In genomic region chr11:70637949-70638598, GRCh38 we compare ENCODE assay signal across 1 cellular context.
TF ChIP-seq lines count a peak whose summit lies in the region.

No MANE protein-coding gene starts in this region.

TF ChIP-seq in HepG2, 621 proteins besides CTCF, POLR2A, EP300 and RAD21 (continued from another document and continues in another):
- TF ChIP-seq, protein P1, sequence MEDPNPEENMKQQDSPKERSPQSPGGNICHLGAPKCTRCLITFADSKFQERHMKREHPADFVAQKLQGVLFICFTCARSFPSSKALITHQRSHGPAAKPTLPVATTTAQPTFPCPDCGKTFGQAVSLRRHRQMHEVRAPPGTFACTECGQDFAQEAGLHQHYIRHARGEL (CRISPR knock-in tag; IDR thresholded peaks at IDR 0.05) = no peak
- TF ChIP-seq MEIS2 (CRISPR knock-in tag; IDR thresholded peaks at IDR 0.05) (no peak), ZSCAN9 (CRISPR knock-in tag; IDR thresholded peaks at IDR 0.05; ENCODE audit: borderline replicate concordance) (no peak), BRD4 (CRISPR knock-in tag; IDR thresholded peaks at IDR 0.05) (no peak), SNRNP70 (IDR thresholded peaks at IDR 0.05; ENCODE audit: low read depth, low read length) (no peak), PCBP1 (IDR thresholded peaks at IDR 0.05; ENCODE audit: borderline replicate concordance, low read depth, low read length) (no peak), FOXO1 (CRISPR knock-in tag; IDR thresholded peaks at IDR 0.05) (peak; percentile 44; the same call in 1 of the 2 replicates), ATF7 (IDR thresholded peaks at IDR 0.05) (no peak), ATF7 (CRISPR knock-in tag; IDR thresholded peaks at IDR 0.05) (no peak), ZNF646 (CRISPR knock-in tag; IDR thresholded peaks at IDR 0.05) (no peak), RNF2 (conservative IDR thresholded peaks at IDR 0.05; ENCODE audit: low read depth) (no peak), HIC2 (CRISPR knock-in tag; IDR thresholded peaks at IDR 0.05; ENCODE audit: low read depth) (peak; percentile 89; the same call in 1 of the 2 replicates), MYC (CRISPR knock-in tag; IDR thresholded peaks at IDR 0.05; ENCODE audit: borderline replicate concordance) (no peak), PAWR (CRISPR knock-in tag; IDR thresholded peaks at IDR 0.05; ENCODE audit: borderline replicate concordance) (no peak), SKIL (CRISPR knock-in tag; IDR thresholded peaks at IDR 0.05; ENCODE audit: borderline replicate concordance) (no peak; the same call in 1 of the 2 replicates), ZFY (CRISPR knock-in tag; IDR thresholded peaks at IDR 0.05) (no peak), LRRFIP1 (CRISPR knock-in tag; conservative IDR thresholded peaks at IDR 0.05) (no peak), ZNF703 (CRISPR knock-in tag; IDR thresholded peaks at IDR 0.05; ENCODE audit: borderline replicate concordance) (no peak), NR3C1 (CRISPR knock-in tag; IDR thresholded peaks at IDR 0.05) (no peak), ZNF24 (IDR thresholded peaks at IDR 0.05) (no peak), ZNF614 (CRISPR knock-in tag; IDR thresholded peaks at IDR 0.05; ENCODE audit: borderline replicate concordance) (no peak), CAMTA2 (CRISPR knock-in tag; IDR thresholded peaks at IDR 0.05; ENCODE audit: borderline replicate concordance) (no peak), CEBPB (IDR thresholded peaks at IDR 0.05; ENCODE audit: borderline replicate concordance, low read depth, low read length) (no peak), GTF3A (CRISPR knock-in tag; conservative IDR thresholded peaks at IDR 0.05) (no peak), PRPF4 (IDR thresholded peaks at IDR 0.05; ENCODE audit: low read depth, low read length, poor library complexity, severe bottlenecking) (no peak), ZFP36L2 (CRISPR knock-in tag; IDR thresholded peaks at IDR 0.05) (no peak), ZFP90 (CRISPR knock-in tag; IDR thresholded peaks at IDR 0.05; ENCODE audit: borderline replicate concordance) (no peak), AKAP8 (CRISPR knock-in tag; IDR thresholded peaks at IDR 0.05) (no peak), ZNF788 (CRISPR knock-in tag; IDR thresholded peaks at IDR 0.05; ENCODE audit: borderline replicate concordance) (no peak; the same call in 1 of the 2 replicates), MIER3 (CRISPR knock-in tag; IDR thresholded peaks at IDR 0.05; ENCODE audit: borderline replicate concordance) (no peak), MEF2D (CRISPR knock-in tag; IDR thresholded peaks at IDR 0.05) (no peak), NCOA2 (CRISPR knock-in tag; IDR thresholded peaks at IDR 0.05) (peak; percentile 59; the same call in 1 of the 2 replicates), THYN1 (CRISPR knock-in tag; IDR thresholded peaks at IDR 0.05; ENCODE audit: borderline replicate concordance, low read depth) (no peak), DNMT3B (CRISPR knock-in tag; conservative IDR thresholded peaks at IDR 0.05) (no peak), CEBPG (CRISPR knock-in tag; IDR thresholded peaks at IDR 0.05) (no peak), SNAPC5 (CRISPR knock-in tag; IDR thresholded peaks at IDR 0.05; ENCODE audit: borderline replicate concordance) (no peak), ZNF768 (CRISPR knock-in tag; IDR thresholded peaks at IDR 0.05) (peak; percentile 81; the same call in 1 of the 2 replicates), ZKSCAN1 (IDR thresholded peaks at IDR 0.05; ENCODE audit: low read length) (no peak), ZNF20 (CRISPR knock-in tag; IDR thresholded peaks at IDR 0.05) (no peak)
- TF ChIP-seq, protein P2, sequence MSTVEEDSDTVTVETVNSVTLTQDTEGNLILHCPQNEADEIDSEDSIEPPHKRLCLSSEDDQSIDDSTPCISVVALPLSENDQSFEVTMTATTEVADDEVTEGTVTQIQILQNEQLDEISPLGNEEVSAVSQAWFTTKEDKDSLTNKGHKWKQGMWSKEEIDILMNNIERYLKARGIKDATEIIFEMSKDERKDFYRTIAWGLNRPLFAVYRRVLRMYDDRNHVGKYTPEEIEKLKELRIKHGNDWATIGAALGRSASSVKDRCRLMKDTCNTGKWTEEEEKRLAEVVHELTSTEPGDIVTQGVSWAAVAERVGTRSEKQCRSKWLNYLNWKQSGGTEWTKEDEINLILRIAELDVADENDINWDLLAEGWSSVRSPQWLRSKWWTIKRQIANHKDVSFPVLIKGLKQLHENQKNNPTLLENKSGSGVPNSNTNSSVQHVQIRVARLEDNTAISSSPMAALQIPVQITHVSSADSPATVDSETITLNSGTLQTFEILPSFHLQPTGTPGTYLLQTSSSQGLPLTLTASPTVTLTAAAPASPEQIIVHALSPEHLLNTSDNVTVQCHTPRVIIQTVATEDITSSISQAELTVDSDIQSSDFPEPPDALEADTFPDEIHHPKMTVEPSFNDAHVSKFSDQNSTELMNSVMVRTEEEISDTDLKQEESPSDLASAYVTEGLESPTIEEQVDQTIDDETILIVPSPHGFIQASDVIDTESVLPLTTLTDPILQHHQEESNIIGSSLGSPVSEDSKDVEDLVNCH (CRISPR knock-in tag; IDR thresholded peaks at IDR 0.05) = no peak
- TF ChIP-seq, protein P3, sequence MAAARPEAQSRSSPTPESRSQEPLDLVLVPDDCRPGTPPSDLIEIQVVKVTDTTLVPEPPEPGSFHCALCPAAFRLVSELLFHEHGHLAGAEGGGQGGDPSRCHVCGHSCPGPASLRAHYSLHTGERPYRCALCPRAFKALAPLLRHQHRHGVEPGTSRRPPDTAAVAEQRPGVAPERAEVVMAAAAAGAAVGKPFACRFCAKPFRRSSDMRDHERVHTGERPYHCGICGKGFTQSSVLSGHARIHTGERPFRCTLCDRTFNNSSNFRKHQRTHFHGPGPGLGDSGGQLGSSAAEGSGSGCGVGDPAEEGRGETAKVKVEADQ (CRISPR knock-in tag; IDR thresholded peaks at IDR 0.05; ENCODE audit: borderline replicate concordance) = no peak
- TF ChIP-seq, protein P4, sequence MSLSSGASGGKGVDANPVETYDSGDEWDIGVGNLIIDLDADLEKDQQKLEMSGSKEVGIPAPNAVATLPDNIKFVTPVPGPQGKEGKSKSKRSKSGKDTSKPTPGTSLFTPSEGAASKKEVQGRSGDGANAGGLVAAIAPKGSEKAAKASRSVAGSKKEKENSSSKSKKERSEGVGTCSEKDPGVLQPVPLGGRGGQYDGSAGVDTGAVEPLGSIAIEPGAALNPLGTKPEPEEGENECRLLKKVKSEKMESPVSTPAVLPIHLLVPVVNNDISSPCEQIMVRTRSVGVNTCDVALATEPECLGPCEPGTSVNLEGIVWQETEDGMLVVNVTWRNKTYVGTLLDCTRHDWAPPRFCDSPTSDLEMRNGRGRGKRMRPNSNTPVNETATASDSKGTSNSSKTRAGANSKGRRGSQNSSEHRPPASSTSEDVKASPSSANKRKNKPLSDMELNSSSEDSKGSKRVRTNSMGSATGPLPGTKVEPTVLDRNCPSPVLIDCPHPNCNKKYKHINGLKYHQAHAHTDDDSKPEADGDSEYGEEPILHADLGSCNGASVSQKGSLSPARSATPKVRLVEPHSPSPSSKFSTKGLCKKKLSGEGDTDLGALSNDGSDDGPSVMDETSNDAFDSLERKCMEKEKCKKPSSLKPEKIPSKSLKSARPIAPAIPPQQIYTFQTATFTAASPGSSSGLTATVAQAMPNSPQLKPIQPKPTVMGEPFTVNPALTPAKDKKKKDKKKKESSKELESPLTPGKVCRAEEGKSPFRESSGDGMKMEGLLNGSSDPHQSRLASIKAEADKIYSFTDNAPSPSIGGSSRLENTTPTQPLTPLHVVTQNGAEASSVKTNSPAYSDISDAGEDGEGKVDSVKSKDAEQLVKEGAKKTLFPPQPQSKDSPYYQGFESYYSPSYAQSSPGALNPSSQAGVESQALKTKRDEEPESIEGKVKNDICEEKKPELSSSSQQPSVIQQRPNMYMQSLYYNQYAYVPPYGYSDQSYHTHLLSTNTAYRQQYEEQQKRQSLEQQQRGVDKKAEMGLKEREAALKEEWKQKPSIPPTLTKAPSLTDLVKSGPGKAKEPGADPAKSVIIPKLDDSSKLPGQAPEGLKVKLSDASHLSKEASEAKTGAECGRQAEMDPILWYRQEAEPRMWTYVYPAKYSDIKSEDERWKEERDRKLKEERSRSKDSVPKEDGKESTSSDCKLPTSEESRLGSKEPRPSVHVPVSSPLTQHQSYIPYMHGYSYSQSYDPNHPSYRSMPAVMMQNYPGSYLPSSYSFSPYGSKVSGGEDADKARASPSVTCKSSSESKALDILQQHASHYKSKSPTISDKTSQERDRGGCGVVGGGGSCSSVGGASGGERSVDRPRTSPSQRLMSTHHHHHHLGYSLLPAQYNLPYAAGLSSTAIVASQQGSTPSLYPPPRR (CRISPR knock-in tag; IDR thresholded peaks at IDR 0.05; ENCODE audit: borderline replicate concordance) = peak; percentile 28; the same call in 1 of the 2 replicates
